ENCODE assay signal across 1 cellular context in genomic region chr20:34888468-34888867, GRCh38.
TF ChIP-seq lines count a peak whose summit lies in the region.

No MANE protein-coding gene starts in this region.

TF ChIP-seq in K562, 482 proteins besides CTCF, POLR2A, EP300 and RAD21 (continued from another document and continues in another):
- no peak for TF ChIP-seq ZNF518B (CRISPR knock-in tag; IDR thresholded peaks at IDR 0.05)
- no peak for TF ChIP-seq ATF4 (CRISPR knock-in tag; IDR thresholded peaks at IDR 0.05)
- TF ChIP-seq SP2 (IDR thresholded peaks at IDR 0.05; ENCODE audit: extremely low read depth, low read depth, low read length, poor library complexity, severe bottlenecking) = no peak
- TF ChIP-seq FOSL1 (tag; conservative IDR thresholded peaks at IDR 0.05) = 0 out of 2 replicates have a peak, but pooled peaks have one; percentile 20
- no peak for TF ChIP-seq IRF1 (CRISPR knock-in tag; IDR thresholded peaks at IDR 0.05; ENCODE audit: borderline replicate concordance)
- TF ChIP-seq ATF2 (CRISPR knock-in tag; IDR thresholded peaks at IDR 0.05) = no peak
- TF ChIP-seq NR1H2 (CRISPR knock-in tag; IDR thresholded peaks at IDR 0.05) = no peak
- peak; percentile 85 for TF ChIP-seq PKNOX1 (IDR thresholded peaks at IDR 0.05)
- TF ChIP-seq RFX7 (CRISPR knock-in tag; IDR thresholded peaks at IDR 0.05) = no peak
- TF ChIP-seq ARNT (IDR thresholded peaks at IDR 0.05) = peak; percentile 64 to 73; a peak in 2 of 4 replicates
- no peak for TF ChIP-seq ZNF212 (CRISPR knock-in tag; IDR thresholded peaks at IDR 0.05)
- no peak for TF ChIP-seq E4F1 (CRISPR knock-in tag; IDR thresholded peaks at IDR 0.05; ENCODE audit: borderline replicate concordance)
- TF ChIP-seq BCLAF1 (IDR thresholded peaks at IDR 0.05; ENCODE audit: borderline replicate concordance in 1 of 2, control insufficient read depth in 1 of 2, low read depth in 2 of 2, low read length in 1 of 2) = no peak
- no peak for TF ChIP-seq E2F6 (IDR thresholded peaks at IDR 0.05; ENCODE audit: borderline replicate concordance in 1 of 2, extremely low read depth in 1 of 2, insufficient read depth in 1 of 2, insufficient read length in 1 of 2, low read depth in 1 of 2, low read length in 1 of 2, poor library complexity in 1 of 2, severe bottlenecking in 1 of 2)
- TF ChIP-seq ZBTB33 (CRISPR knock-in tag; IDR thresholded peaks at IDR 0.05) = no peak
- TF ChIP-seq ZMIZ1 (IDR thresholded peaks at IDR 0.05; ENCODE audit: low read depth in 2 of 2, low read length in 2 of 2) = no peak
- TF ChIP-seq ZNF695 (CRISPR knock-in tag; IDR thresholded peaks at IDR 0.05) = no peak
- TF ChIP-seq DDX20 (tag; IDR thresholded peaks at IDR 0.05; ENCODE audit: low read depth) = no peak
- TF ChIP-seq KLF10 (CRISPR knock-in tag; IDR thresholded peaks at IDR 0.05) = no peak
- no peak for TF ChIP-seq PTTG1 (tag; IDR thresholded peaks at IDR 0.05; ENCODE audit: low read depth)
- TF ChIP-seq CHCHD3 (CRISPR knock-in tag; IDR thresholded peaks at IDR 0.05) = no peak
- no peak for TF ChIP-seq ZNF740 (CRISPR knock-in tag; IDR thresholded peaks at IDR 0.05)
- TF ChIP-seq ZNF740 (tag; IDR thresholded peaks at IDR 0.05) = no peak
- no peak for TF ChIP-seq BACH1 (tag; IDR thresholded peaks at IDR 0.05)
- TF ChIP-seq MLX (CRISPR knock-in tag; conservative IDR thresholded peaks at IDR 0.05) = no peak
- TF ChIP-seq ZNF239 (CRISPR knock-in tag; IDR thresholded peaks at IDR 0.05) = no peak
- no peak for TF ChIP-seq ZFP30 (CRISPR knock-in tag; IDR thresholded peaks at IDR 0.05; ENCODE audit: borderline replicate concordance)
- no peak for TF ChIP-seq HINFP (tag; conservative IDR thresholded peaks at IDR 0.05; ENCODE audit: low read depth)
- no peak for TF ChIP-seq BRD9 (IDR thresholded peaks at IDR 0.05; ENCODE audit: low read depth, partially characterized antibody)
